Comparison of ENCODE assay signal across 8 cellular contexts in the genomic region with DNA sequence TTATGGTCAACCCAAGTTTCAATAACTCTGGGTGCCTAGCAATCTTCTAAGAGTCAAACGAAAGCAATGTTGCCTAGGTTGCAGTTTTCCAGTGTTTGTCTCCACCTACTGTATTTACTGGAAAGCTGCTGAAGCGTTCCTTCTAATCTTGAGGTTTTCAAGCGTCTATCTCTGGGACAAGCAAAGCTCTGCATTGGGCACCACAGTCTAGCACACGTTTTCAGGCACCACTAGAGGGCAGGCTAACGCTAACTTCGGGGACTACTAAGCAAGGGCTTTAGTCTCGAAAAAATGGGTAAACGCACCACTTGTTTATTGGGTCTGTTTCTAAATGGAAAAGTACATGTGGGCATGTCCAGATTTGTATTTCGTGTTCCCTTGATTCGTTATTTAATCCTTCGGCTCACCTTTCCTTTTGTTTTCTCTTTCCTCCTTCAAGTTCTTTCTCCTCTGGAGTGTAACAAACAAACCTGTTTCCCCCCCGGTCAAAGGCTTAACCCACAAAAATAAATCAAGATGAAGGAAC.
DNase-seq lines count a peak whose midpoint lies in the region; ATAC-seq and TF ChIP-seq lines count a peak whose summit lies in the region.
"Not testable (repeated sequence)": the region's sequence is repeated elsewhere in the genome, so short reads cannot be mapped to it uniquely, and the experiment has no call there.

No MANE protein-coding gene starts in this region.

- TF ChIP-seq POLR2A in heart left ventricle (IDR thresholded peaks at IDR 0.05); spleen (IDR thresholded peaks at IDR 0.05); upper lobe of left lung (IDR thresholded peaks at IDR 0.05): not testable (repeated sequence)

- ATAC-seq in GM18499 (IDR thresholded peaks at IDR 0.05; ENCODE audit: insufficient read depth, unreplicated experiment) (peak; percentile 75), HG03575 (IDR thresholded peaks at IDR 0.05; ENCODE audit: extremely low read depth, insufficient number of reproducible peaks, low FRiP score, unreplicated experiment) (peak; percentile 79), T-cell (replicated peaks in 1 of 4) (peak; percentile 75 to 89 (median 82)), heart left ventricle (peak; percentile 59 to 93 (median 88)), upper lobe of left lung (ENCODE audit: low FRiP score in 2 of 2) (peak; percentile 71 to 91)

- H3K9me3 Mint-ChIP-seq in T-cell, result not testable (repeated sequence)

- DNase-seq in HFF-Myc (ENCODE audit: extremely low read depth, low read depth); spleen; upper lobe of left lung: not testable (repeated sequence)
- DNase-seq in T-cell, result peak in 32 of 34 experiments; percentile 13 to 68 (median 44)
- peak; percentile 9 for DNase-seq in activated T-helper 1 cell treated with Interleukin-2 at 50 U/mL for 16 hours (ENCODE audit: low read depth)
- peak in 3 of 5 donors; percentile 34 to 57 (median 35) for DNase-seq in heart left ventricle

- not testable (repeated sequence) for H3K27ac Mint-ChIP-seq in T-cell

- intact Hi-C loops in heart left ventricle (cut with DNase I), result loop anchor here in 1 of 10 donors (10.0 kb wide), 1 partner anchor 82 kb away; no protein-coding TSS in a partner anchor
- intact Hi-C loops in spleen (cut with DNase I; ENCODE audit: low total_unique reads), result not testable (repeated sequence)

- not testable (repeated sequence) for H3K4me3 ChIP-seq in HFF-Myc (replicated peaks; ENCODE audit: low read depth, low read length); heart left ventricle; upper lobe of left lung
- H3K4me3 ChIP-seq in spleen, result peak overlapping the region in 1 of 8 donors; percentile 35

- H3K4me3 Mint-ChIP-seq in T-cell, result not testable (repeated sequence)

- not testable (repeated sequence) for TF ChIP-seq EP300 in upper lobe of left lung (IDR thresholded peaks at IDR 0.05)

- not testable (repeated sequence) for H3K4me1 Mint-ChIP-seq in T-cell

- 34 to 40% (median 37%) methylated on average over 12 of the region's 12 CpGs for WGBS in heart left ventricle, 4 donors
- 19 to 36% (median 22%) methylated on average over 12 of the region's 12 CpGs for WGBS in spleen, 5 donors
- WGBS in upper lobe of left lung, 2 donors, result 26 to 39% methylated on average over 12 of the region's 12 CpGs

- H3K27me3 ChIP-seq in heart left ventricle; spleen (replicated peaks in 1 of 7); upper lobe of left lung: not testable (repeated sequence)

- H3K27me3 Mint-ChIP-seq in T-cell, result not testable (repeated sequence)

- CTCF ChIA-PET in T-cell (lab: Charles Lee), result not testable (repeated sequence)

- H3K27ac ChIP-seq in heart left ventricle, spleen, upper lobe of left lung: not testable (repeated sequence)

- POLR2A ChIA-PET in T-cell (lab: Charles Lee), result interaction anchor here in 1 of 2 donors (0.7 kb wide), 1 partner anchor 201 kb away, joined by 4 read pairs; no protein-coding TSS in a partner anchor

- H3K9me3 ChIP-seq in heart left ventricle, result peaks cover 0 to 21% (median 2%) of the 10 kb centered on the region in 12 donors
- peaks cover 0 to 36% (median 10%) of the 10 kb centered on the region in 8 donors for H3K9me3 ChIP-seq in spleen
- H3K9me3 ChIP-seq in upper lobe of left lung, result not testable (repeated sequence)

- H3K36me3 ChIP-seq in heart left ventricle, spleen, upper lobe of left lung: not testable (repeated sequence)

- H3K36me3 Mint-ChIP-seq in T-cell, result not testable (repeated sequence)

- not testable (repeated sequence) for H3K4me1 ChIP-seq in heart left ventricle, spleen, upper lobe of left lung

- TF ChIP-seq CTCF in HFF-Myc (IDR thresholded peaks at IDR 0.05; ENCODE audit: low read depth, low read length, missing control alignments) (peak; percentile 33), heart left ventricle (IDR thresholded peaks at IDR 0.05) (peak in 11 of 12 donors; percentile 46 to 65 (median 56)), spleen (IDR thresholded peaks at IDR 0.05 in 8 of 11, conservative IDR thresholded peaks at IDR 0.05 in 3 of 11) (peak in 6 of 11 experiments; percentile 49 to 73 (median 64)), upper lobe of left lung (IDR thresholded peaks at IDR 0.05) (peak in 1 of 6 experiments; percentile 11)
